Comparison of ENCODE assay signal across 15 cellular contexts in the genomic region with DNA sequence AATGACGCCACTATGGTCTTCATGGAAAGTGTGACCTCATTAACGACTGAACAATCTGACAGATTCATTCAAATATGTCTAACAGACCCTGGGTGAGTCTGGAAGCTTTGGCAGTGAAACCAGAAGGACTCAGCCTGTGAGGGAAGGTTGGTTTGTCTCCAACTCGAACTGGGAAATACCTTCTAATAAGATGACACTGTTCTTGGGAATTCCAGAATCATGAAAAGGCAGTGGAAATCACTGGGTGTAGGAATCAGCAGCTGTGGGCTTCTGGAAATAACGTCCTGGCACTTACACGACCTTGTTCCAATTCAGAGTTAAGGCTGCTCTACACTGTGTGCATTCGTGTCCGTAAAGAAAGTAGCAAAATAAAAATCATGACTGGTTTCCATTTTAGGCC.
DNase-seq lines count a peak whose midpoint lies in the region; ATAC-seq and TF ChIP-seq lines count a peak whose summit lies in the region.
"Had no signal": no experiment of that assay in that cellular context is flagged by ENCODE, and none has a peak within 500 bp of the region (broad histone marks: within the 10 kb centered on the region; RNA-seq: fewer than 3 reads in every experiment).

No MANE protein-coding gene starts in this region.

- POLR2A ChIA-PET in PC-9 (lab: Charles Lee; ENCODE audit: unreplicated experiment): no interaction called here

- BruUV-seq in PC-9 (replicated peaks; lab: Mats Ljungman, UMichigan): no TSS peak

- no peaks in the 10 kb centered on the region for H3F3A ChIP-seq in PC-9 (ENCODE audit: insufficient read depth, low read depth)

- ATAC-seq in SK-N-SH treated with all-trans-retinoic acid at 6 μM for 48 hours (peak; percentile 43), HG02885 (IDR thresholded peaks at IDR 0.05; ENCODE audit: poor library complexity, unreplicated experiment) (no peak)
- ATAC-seq: stimulated activated naive CD8-positive, alpha-beta T cell treated with anti-CD3 and anti-CD28 coated beads, Interleukin-15, amount 100 ng/mL, for 72 hours had no signal

- H3K4me2 ChIP-seq in PC-9: no peak overlapping the region

- intact Hi-C loops in PC-9 (cut with micrococcal nuclease; ENCODE audit: unreplicated experiment): no loop called here

- H3K36me3 ChIP-seq in PC-9 (ENCODE audit: low read depth): no peaks in the 10 kb centered on the region
- H3K36me3 ChIP-seq: esophagus squamous epithelium, neutrophil had no signal

- CTCF ChIA-PET in PC-9 (lab: Charles Lee): no interaction called here

- H3K27ac ChIP-seq in PC-9: no peak overlapping the region
- H3K27ac ChIP-seq: esophagus squamous epithelium, neutrophil had no signal

- no peak overlapping the region for H2AFZ ChIP-seq in PC-9

- H3K9me2 ChIP-seq in PC-9 (ENCODE audit: insufficient read depth): 0 out of 2 replicates have a peak, but pooled peaks cover 5% of the 10 kb centered on the region

- peaks cover 34% of the 10 kb centered on the region for H3K27me3 ChIP-seq in PC-9 (ENCODE audit: insufficient read depth, low read depth)
- H3K27me3 ChIP-seq: dorsolateral prefrontal cortex, esophagus squamous epithelium, neutrophil had no signal

- H3K4me3 ChIP-seq in fibroblast of pulmonary artery (replicated peaks; ENCODE audit: low read depth, low read length): no peak overlapping the region
- no peak overlapping the region for H3K4me3 ChIP-seq in skeletal muscle cell (ENCODE audit: low read depth, low read length)
- no peak overlapping the region for H3K4me3 ChIP-seq in PC-9
- H3K4me3 ChIP-seq: dorsolateral prefrontal cortex, esophagus squamous epithelium had no signal

- no peaks in the 10 kb centered on the region for H3K4me1 ChIP-seq in PC-9 (replicated peaks; ENCODE audit: insufficient read depth)

- H3K9me3 ChIP-seq in PC-9 (ENCODE audit: insufficient read depth, low read depth): no peaks in the 10 kb centered on the region
- H3K9me3 ChIP-seq: esophagus squamous epithelium, neutrophil had no signal

- H4K20me1 ChIP-seq in PC-9 (ENCODE audit: insufficient read depth): no peaks in the 10 kb centered on the region

- DNase-seq in GM04503 (ENCODE audit: low read depth) (peak; percentile 85), fibroblast of pulmonary artery (ENCODE audit: low read depth) (peak; percentile 75), skeletal muscle cell (ENCODE audit: low read depth) (peak; percentile 80), PC-9 (no peak), DMS 273 treated with DMSO at 0.1 percent for 48 hours (lab: John Stamatoyannopoulos, UW) (no peak), putamen (ENCODE audit: low spot score) (no peak)
- DNase-seq: activated CD4-positive, alpha-beta memory T cell treated with anti-CD3 and anti-CD28 coated beads, Interleukin-2, amount 10 ng/mL, durations not matched to agents 7 days and 5 days; anterior cingulate cortex; dorsolateral prefrontal cortex; esophagus squamous epithelium; NCI-H1694; stimulated activated naive CD8-positive, alpha-beta T cell treated with anti-CD3 and anti-CD28 coated beads, Interleukin-15, amount 100 ng/mL, for 72 hours had no signal

- no peaks in the 10 kb centered on the region for H3K79me2 ChIP-seq in PC-9 (ENCODE audit: low read depth)

- TF ChIP-seq CTCF in fibroblast of pulmonary artery (IDR thresholded peaks at IDR 0.05; ENCODE audit: low read length, missing control alignments) (no peak), PC-9 (conservative IDR thresholded peaks at IDR 0.05) (no peak)

TF ChIP-seq in SK-N-SH treated with all-trans-retinoic acid at 6 μM for 48 hours, 23 proteins besides CTCF, POLR2A, EP300 and RAD21:
- no peak for TF ChIP-seq RARB (CRISPR knock-in tag; IDR thresholded peaks at IDR 0.05)
- TF ChIP-seq ISL1 (CRISPR knock-in tag; IDR thresholded peaks at IDR 0.05): no peak
- TF ChIP-seq BACH2 (CRISPR knock-in tag; IDR thresholded peaks at IDR 0.05; ENCODE audit: borderline replicate concordance): no peak
- TF ChIP-seq, protein P1, sequence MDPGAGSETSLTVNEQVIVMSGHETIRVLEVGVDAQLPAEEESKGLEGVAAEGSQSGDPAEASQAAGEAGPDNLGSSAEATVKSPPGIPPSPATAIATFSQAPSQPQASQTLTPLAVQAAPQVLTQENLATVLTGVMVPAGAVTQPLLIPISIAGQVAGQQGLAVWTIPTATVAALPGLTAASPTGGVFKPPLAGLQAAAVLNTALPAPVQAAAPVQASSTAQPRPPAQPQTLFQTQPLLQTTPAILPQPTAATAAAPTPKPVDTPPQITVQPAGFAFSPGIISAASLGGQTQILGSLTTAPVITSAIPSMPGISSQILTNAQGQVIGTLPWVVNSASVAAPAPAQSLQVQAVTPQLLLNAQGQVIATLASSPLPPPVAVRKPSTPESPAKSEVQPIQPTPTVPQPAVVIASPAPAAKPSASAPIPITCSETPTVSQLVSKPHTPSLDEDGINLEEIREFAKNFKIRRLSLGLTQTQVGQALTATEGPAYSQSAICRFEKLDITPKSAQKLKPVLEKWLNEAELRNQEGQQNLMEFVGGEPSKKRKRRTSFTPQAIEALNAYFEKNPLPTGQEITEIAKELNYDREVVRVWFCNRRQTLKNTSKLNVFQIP (CRISPR knock-in tag; IDR thresholded peaks at IDR 0.05; ENCODE audit: borderline replicate concordance, low read depth): no peak
- no peak for TF ChIP-seq ARNTL (CRISPR knock-in tag; IDR thresholded peaks at IDR 0.05; ENCODE audit: borderline replicate concordance, low read depth)
- TF ChIP-seq, protein P2, sequence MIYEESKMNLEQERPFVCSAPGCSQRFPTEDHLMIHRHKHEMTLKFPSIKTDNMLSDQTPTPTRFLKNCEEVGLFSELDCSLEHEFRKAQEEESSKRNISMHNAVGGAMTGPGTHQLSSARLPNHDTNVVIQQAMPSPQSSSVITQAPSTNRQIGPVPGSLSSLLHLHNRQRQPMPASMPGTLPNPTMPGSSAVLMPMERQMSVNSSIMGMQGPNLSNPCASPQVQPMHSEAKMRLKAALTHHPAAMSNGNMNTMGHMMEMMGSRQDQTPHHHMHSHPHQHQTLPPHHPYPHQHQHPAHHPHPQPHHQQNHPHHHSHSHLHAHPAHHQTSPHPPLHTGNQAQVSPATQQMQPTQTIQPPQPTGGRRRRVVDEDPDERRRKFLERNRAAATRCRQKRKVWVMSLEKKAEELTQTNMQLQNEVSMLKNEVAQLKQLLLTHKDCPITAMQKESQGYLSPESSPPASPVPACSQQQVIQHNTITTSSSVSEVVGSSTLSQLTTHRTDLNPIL (CRISPR knock-in tag; IDR thresholded peaks at IDR 0.05; ENCODE audit: low read depth): no peak
- TF ChIP-seq ZC3H10 (CRISPR knock-in tag; IDR thresholded peaks at IDR 0.05): no peak
- TF ChIP-seq ESRRG (CRISPR knock-in tag; IDR thresholded peaks at IDR 0.05): no peak
- TF ChIP-seq, protein P3, sequence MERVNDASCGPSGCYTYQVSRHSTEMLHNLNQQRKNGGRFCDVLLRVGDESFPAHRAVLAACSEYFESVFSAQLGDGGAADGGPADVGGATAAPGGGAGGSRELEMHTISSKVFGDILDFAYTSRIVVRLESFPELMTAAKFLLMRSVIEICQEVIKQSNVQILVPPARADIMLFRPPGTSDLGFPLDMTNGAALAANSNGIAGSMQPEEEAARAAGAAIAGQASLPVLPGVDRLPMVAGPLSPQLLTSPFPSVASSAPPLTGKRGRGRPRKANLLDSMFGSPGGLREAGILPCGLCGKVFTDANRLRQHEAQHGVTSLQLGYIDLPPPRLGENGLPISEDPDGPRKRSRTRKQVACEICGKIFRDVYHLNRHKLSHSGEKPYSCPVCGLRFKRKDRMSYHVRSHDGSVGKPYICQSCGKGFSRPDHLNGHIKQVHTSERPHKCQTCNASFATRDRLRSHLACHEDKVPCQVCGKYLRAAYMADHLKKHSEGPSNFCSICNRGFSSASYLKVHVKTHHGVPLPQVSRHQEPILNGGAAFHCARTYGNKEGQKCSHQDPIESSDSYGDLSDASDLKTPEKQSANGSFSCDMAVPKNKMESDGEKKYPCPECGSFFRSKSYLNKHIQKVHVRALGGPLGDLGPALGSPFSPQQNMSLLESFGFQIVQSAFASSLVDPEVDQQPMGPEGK (CRISPR knock-in tag; IDR thresholded peaks at IDR 0.05; ENCODE audit: borderline replicate concordance): no peak
- TF ChIP-seq ZFP30 (CRISPR knock-in tag; IDR thresholded peaks at IDR 0.05): no peak

Comparison
In these comparisons a context has a peak if more than half of its experiments do, and no peak if none do; other contexts are left out.
1. DNase-seq: peak in GM04503 (single experiment), fibroblast of pulmonary artery (single experiment) and skeletal muscle cell (single experiment); none in PC-9 (0 of 2), DMS 273 treated with DMSO at 0.1 percent for 48 hours (single experiment) and putamen (single experiment).